Comparison of ENCODE assay signal across 8 cellular contexts in the genomic region with DNA sequence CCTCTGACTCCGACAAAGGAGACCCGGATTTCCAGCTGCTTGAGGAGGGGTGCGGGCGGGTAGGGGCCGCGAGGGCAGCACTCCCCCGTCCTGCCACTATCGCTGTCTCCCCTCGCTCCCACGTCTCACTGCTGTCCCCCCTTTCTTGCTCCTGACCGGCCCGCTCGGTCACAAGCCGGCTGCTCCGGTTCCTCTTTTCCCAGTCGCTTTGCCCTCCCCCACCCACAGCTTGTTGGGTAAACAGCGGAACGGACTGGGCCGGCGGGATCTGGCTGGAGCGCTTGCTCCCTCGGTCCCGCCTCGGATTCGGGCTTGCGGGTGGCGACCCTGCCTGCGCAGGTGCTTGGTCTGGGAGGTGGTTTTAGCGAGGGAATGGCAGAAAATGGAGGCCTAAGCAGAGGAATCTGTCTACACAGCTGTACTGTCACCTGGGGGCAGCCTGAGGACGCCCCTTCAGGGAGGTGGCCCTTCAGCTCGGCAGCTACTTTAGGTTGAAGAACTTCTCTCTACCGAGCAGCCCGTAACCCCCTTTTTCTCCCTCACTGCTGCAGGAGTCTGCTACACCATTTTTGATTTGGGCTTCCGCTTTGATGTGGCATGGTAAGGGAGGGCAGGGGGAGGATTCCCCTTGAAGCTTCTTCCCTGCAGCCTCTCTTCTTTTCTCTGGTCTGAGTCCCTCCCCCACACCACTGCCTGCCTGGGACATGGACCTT. TPM values are rescaled to one million over a fixed set of nuclear protein-coding genes. Genes with fewer than 3 reads are reported as not detected.
DNase-seq lines count a peak whose midpoint lies in the region; ATAC-seq and TF ChIP-seq lines count a peak whose summit lies in the region.

No MANE protein-coding gene starts in this region.

- CTCF ChIA-PET in AG04450 (lab: Charles Lee): interaction anchor here (0.6 to 1.7 kb wide), 4 partner anchors 31 to 1695 kb away, joined by 5 to 6 read pairs (median 5); no protein-coding TSS in a partner anchor
- CTCF ChIA-PET in HEK293T (lab: Yijun Ruan, JAX): interaction anchor here (0.9 to 1.1 kb wide), 2 partner anchors 13 to 212 kb away, joined by 4 to 10 read pairs; no protein-coding TSS in a partner anchor

- no peaks in the 10 kb centered on the region; the same call in none of the 2 replicates for H3K9me3 ChIP-seq in AG04450 (ENCODE audit: control insufficient read depth, insufficient read depth, low read length)
- H3K9me3 ChIP-seq in right cardiac atrium (ENCODE audit: control insufficient read depth, low read length): no peaks in the 10 kb centered on the region
- no peaks in the 10 kb centered on the region for H3K9me3 ChIP-seq in prostate gland

- POLR2A ChIA-PET in AG04450 (lab: Yijun Ruan, JAX) (interaction anchor here (0.6 to 2.1 kb wide), 8 partner anchors 12 to 1547 kb away, joined by 3 to 5 read pairs (median 3); a partner anchor contains a TSS), HEK293T (lab: Yijun Ruan, JAX) (interaction anchor here (0.8 to 3.5 kb wide), 17 partner anchors 8 to 326 kb away, joined by 3 to 25 read pairs (median 5); a partner anchor contains a TSS)

- no peaks in the 10 kb centered on the region for H3K27me3 ChIP-seq in AG04450 (ENCODE audit: control insufficient read depth, insufficient read depth, low read length)
- no peaks in the 10 kb centered on the region for H3K27me3 ChIP-seq in right cardiac atrium (ENCODE audit: control insufficient read depth, insufficient read depth)
- no peaks in the 10 kb centered on the region for H3K27me3 ChIP-seq in prostate gland (replicated peaks; ENCODE audit: insufficient read depth)

- peaks cover 0 to 9% of the 10 kb centered on the region in 2 donors for H3K36me3 ChIP-seq in prostate gland

- H3K4me3 ChIP-seq in AG04450 (ENCODE audit: low read depth, low read length): peak overlapping the region; percentile 86
- peak overlapping the region; percentile 64 for H3K4me3 ChIP-seq in right cardiac atrium (ENCODE audit: low read length)
- peak overlapping the region; percentile 89 to 100 for H3K4me3 ChIP-seq in prostate gland

- TF ChIP-seq CTCF in AG04450 (IDR thresholded peaks at IDR 0.05; ENCODE audit: low read depth, low read length) (no peak), prostate gland (IDR thresholded peaks at IDR 0.05) (no peak)

- WGBS in right cardiac atrium: 2% methylated on average over 34 of the region's 34 CpGs
- WGBS in prostate gland: 2% methylated on average over 34 of the region's 34 CpGs

- intact Hi-C loops in right cardiac atrium (cut with DNase I): no loop called here
- intact Hi-C loops in prostate gland (cut with DNase I): no loop called here

- peaks cover 4% of the 10 kb centered on the region for H3K4me1 ChIP-seq in right cardiac atrium (ENCODE audit: control insufficient read depth, insufficient read depth, low read length)
- H3K4me1 ChIP-seq in prostate gland (replicated peaks): peaks cover 33% of the 10 kb centered on the region

- H3K27ac ChIP-seq in AG04450 (ENCODE audit: low read depth, low read length) (peak overlapping the region; percentile 47), angular gyrus (ENCODE audit: low read depth, low read length) (peak overlapping the region; percentile 88), right cardiac atrium (ENCODE audit: low read length) (peak overlapping the region; percentile 77), prostate gland (peak overlapping the region; percentile 91 to 97)

- ATAC-seq in GM18502 (IDR thresholded peaks at IDR 0.05; ENCODE audit: poor library complexity, unreplicated experiment) (peak; percentile 1), right cardiac atrium (peak; percentile 5 to 10)

- TF ChIP-seq POLR2A in prostate gland (IDR thresholded peaks at IDR 0.05): no peak

- no peak for DNase-seq in AG04450 (ENCODE audit: low read depth, low spot score)
- DNase-seq in NOMO-1 treated with dmso at 0.1 percent for 144 hours (lab: John Stamatoyannopoulos, UW; ENCODE audit: unreplicated experiment): peak; percentile 67
- peak; percentile 68 to 87 (median 85) for DNase-seq in right cardiac atrium
- peak; percentile 81 for DNase-seq in prostate gland (ENCODE audit: low spot score)
- DNase-seq in HEK293T (ENCODE audit: extremely low spot score): no peak
- no peak for DNase-seq in DMS79 treated with DMSO at 0.1 percent for 48 hours (lab: John Stamatoyannopoulos, UW)

TF ChIP-seq in HEK293T, 16 proteins besides CTCF, POLR2A, EP300 and RAD21:
- TF ChIP-seq SP1 (IDR thresholded peaks at IDR 0.05) (no peak), FOXK2 (IDR thresholded peaks at IDR 0.05) (no peak), HDGF (IDR thresholded peaks at IDR 0.05; ENCODE audit: borderline replicate concordance) (no peak), SUZ12 (IDR thresholded peaks at IDR 0.05) (no peak), ARNT (IDR thresholded peaks at IDR 0.05) (no peak), ZNF384 (IDR thresholded peaks at IDR 0.05) (no peak), NFRKB (IDR thresholded peaks at IDR 0.05) (no peak)
- TF ChIP-seq, protein P1, sequence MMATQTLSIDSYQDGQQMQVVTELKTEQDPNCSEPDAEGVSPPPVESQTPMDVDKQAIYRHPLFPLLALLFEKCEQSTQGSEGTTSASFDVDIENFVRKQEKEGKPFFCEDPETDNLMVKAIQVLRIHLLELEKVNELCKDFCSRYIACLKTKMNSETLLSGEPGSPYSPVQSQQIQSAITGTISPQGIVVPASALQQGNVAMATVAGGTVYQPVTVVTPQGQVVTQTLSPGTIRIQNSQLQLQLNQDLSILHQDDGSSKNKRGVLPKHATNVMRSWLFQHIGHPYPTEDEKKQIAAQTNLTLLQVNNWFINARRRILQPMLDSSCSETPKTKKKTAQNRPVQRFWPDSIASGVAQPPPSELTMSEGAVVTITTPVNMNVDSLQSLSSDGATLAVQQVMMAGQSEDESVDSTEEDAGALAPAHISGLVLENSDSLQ (IDR thresholded peaks at IDR 0.05): no peak

RNA-seq across cellular contexts. Expression of a gene that starts 0.6 kb away (rescaled TPM):
- polyA plus RNA-seq in AG04450 (2011; rRNA removed) (130 and 140 TPM in 2 replicates), right cardiac atrium (111 TPM)
- 64.5 and 77.1 TPM in 2 replicates for polyA minus RNA-seq in AG04450 (2011; rRNA and poly(A)+ RNA removed)
- total RNA-seq in right cardiac atrium (100 to 1,000 TPM in 2 of 4 donors, 10 to 100 TPM in 2; 76.9 to 118 (median 99.2) TPM), prostate gland (100 to 1,000 TPM; 180 to 245 TPM)

RNA-seq across cellular contexts. Expression of a gene that starts 3.6 kb away (rescaled TPM):
- polyA plus RNA-seq in AG04450 (2011; rRNA removed) (39.0 and 50.4 TPM in 2 replicates), right cardiac atrium (29.3 TPM)
- 40.8 and 55.5 TPM in 2 replicates for polyA minus RNA-seq in AG04450 (2011; rRNA and poly(A)+ RNA removed)
- total RNA-seq in right cardiac atrium (10 to 100 TPM; 30.5 to 39.1 (median 34.5) TPM), prostate gland (10 to 100 TPM; 34.8 to 63.9 TPM)

RNA-seq across cellular contexts. Expression of a gene that starts 5.6 kb away (rescaled TPM):
- polyA plus RNA-seq in AG04450 (2011; rRNA removed) (17.9 and 22.2 TPM in 2 replicates), right cardiac atrium (10.7 TPM)
- 17.2 and 25.0 TPM in 2 replicates for polyA minus RNA-seq in AG04450 (2011; rRNA and poly(A)+ RNA removed)
- total RNA-seq in right cardiac atrium (10 to 100 TPM; 14.2 to 19.0 (median 15.4) TPM), prostate gland (10 to 100 TPM; 25.4 to 31.1 TPM)

RNA-seq across cellular contexts. Expression of a gene that starts 16.0 kb away (rescaled TPM):
- polyA plus RNA-seq in AG04450 (2011; rRNA removed) (1.1 and 1.6 TPM in 2 replicates), right cardiac atrium (2.8 TPM)
- polyA minus RNA-seq in AG04450 (2011; rRNA and poly(A)+ RNA removed): 0.92 and 1.0 TPM in 2 replicates
- total RNA-seq in right cardiac atrium (1 to 10 TPM; 1.2 to 2.5 (median 1.9) TPM), prostate gland (10 to 100 TPM; 14.3 to 23.7 TPM)

RNA-seq across cellular contexts. Expression of a gene that starts 28.7 kb away (rescaled TPM):
- 11.2 and 16.1 TPM in 2 replicates for polyA plus RNA-seq in AG04450 (2011; rRNA removed)
- 31.2 and 43.9 TPM in 2 replicates for polyA minus RNA-seq in AG04450 (2011; rRNA and poly(A)+ RNA removed)
- 10 to 100 TPM; 25.5 to 31.2 (median 29.2) TPM for total RNA-seq in right cardiac atrium
- polyA plus RNA-seq in right cardiac atrium: 18.6 TPM
- total RNA-seq in prostate gland: 10 to 100 TPM; 27.7 to 55.7 TPM

Comparison
In these comparisons a context has a peak if more than half of its experiments do, and no peak if none do; other contexts are left out.
1. DNase-seq: peak in NOMO-1 treated with dmso at 0.1 percent for 144 hours (single experiment), right cardiac atrium (3 of 3) and prostate gland (single experiment); none in AG04450 (single experiment), HEK293T (single experiment) and DMS79 treated with DMSO at 0.1 percent for 48 hours (single experiment).
2. Peak in every context shown above with its lines, with median percentiles within 50 percentile points of each other: H3K27ac ChIP-seq and H3K4me3 ChIP-seq.